ENCODE assay signal across 26 cellular contexts in the genomic region with DNA sequence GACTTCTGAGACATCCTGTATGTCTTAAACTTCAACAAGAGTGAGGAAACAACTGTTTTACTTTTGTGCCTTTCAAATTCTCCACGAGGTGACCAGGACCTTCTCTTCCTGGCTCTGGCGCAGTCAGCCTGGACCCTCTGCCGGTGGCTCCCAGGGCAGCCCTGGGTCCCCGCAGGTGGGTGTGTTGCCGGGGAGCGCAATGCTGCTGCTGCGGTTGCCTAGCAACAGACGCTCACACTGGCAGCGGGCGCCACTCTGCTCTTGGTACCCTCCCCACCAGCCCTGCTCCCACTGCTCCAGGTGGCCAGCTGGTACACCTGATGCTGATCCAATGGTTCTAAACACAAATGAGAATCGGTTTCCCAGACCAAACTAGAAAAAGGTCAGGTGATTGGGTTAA. TPM values are rescaled to one million over a fixed set of nuclear protein-coding genes. Genes with fewer than 3 reads are reported as not detected.
DNase-seq lines count a peak whose midpoint lies in the region; TF ChIP-seq lines count a peak whose summit lies in the region.
"Had no signal": no experiment of that assay in that cellular context is flagged by ENCODE, and none has a peak within 500 bp of the region (broad histone marks: within the 10 kb centered on the region; RNA-seq: fewer than 3 reads in every experiment).

No MANE protein-coding gene starts in this region.

- H3T11ph ChIP-seq in H9 (ENCODE audit: low read length), result no peak overlapping the region

- H3K36me3 Mint-ChIP-seq in H9 (ENCODE audit: insufficient read depth in 1 of 3, low read depth in 3 of 3) (peaks cover 0 to 3% (median 0%) of the 10 kb centered on the region in 3 experiments; a peak in 2 of 7 replicates), MCF 10A (ENCODE audit: insufficient read depth, unreplicated experiment) (no peaks in the 10 kb centered on the region)
- H3K36me3 Mint-ChIP-seq: CD8-positive, alpha-beta T cell; memory B cell had no signal

- no peak overlapping the region for H3K14ac ChIP-seq in H9 (ENCODE audit: insufficient read depth, low read length)

- no peak overlapping the region for H3K27ac ChIP-seq in H9 (ENCODE audit: insufficient read length, low read depth, low read length)
- H3K27ac ChIP-seq: cardiac muscle cell, PC-9, thyroid gland had no signal

- peaks cover 24 to 28% of the 10 kb centered on the region in 2 experiments for H3K4me1 Mint-ChIP-seq in H9
- H3K4me1 Mint-ChIP-seq in MCF 10A (ENCODE audit: insufficient read depth, unreplicated experiment), result no peaks in the 10 kb centered on the region

- no peaks in the 10 kb centered on the region for H3K4me1 ChIP-seq in H9 (ENCODE audit: insufficient read depth, low read length)

- no peak overlapping the region for H4K8ac ChIP-seq in H9 (replicated peaks; ENCODE audit: insufficient read length, low read depth, low read length)

- DNase-seq in DMS53 (lab: John Stamatoyannopoulos, UW) (peak; percentile 20), DMS53 treated with DMSO at 0.1 percent for 48 hours (lab: John Stamatoyannopoulos, UW; ENCODE audit: unreplicated experiment) (no peak), H9 (peak; percentile 58), NCI-H345 (lab: John Stamatoyannopoulos, UW) (peak; percentile 54), left kidney (ENCODE audit: low read depth, low spot score) (peak; percentile 57), SK-N-DZ (ENCODE audit: low spot score) (no peak), GM10266 (ENCODE audit: extremely low spot score) (no peak), MCF 10A (ENCODE audit: unreplicated experiment) (no peak)
- DNase-seq: 8988T; activated CD4-positive, alpha-beta T cell treated with anti-CD3 and anti-CD28 coated beads, Interleukin-2, amount 10 ng/mL, durations not matched to agents 24 days and 14 days; activated CD8-positive, alpha-beta memory T cell treated with anti-CD3 and anti-CD28 coated beads, Interleukin-2, amount 10 ng/mL, durations not matched to agents 7 days and 5 days; activated naive CD4-positive, alpha-beta T cell treated with anti-CD3 and anti-CD28 coated beads, Interleukin-2, amount 50 U/mL, for 16 hours; AML-193; CD8-positive, alpha-beta T cell; IMR-90; left cardiac atrium; NCI-H187 treated with DMSO at 0.1 percent for 48 hours; PC-9; SIG-M5; stimulated activated CD4-positive, alpha-beta T cell treated with anti-CD3 and anti-CD28 coated beads, Interleukin-4, amount 100 ng/mL, for 24 hours; stimulated activated naive CD8-positive, alpha-beta T cell treated with anti-CD3 and anti-CD28 coated beads, Interleukin-15, Interleukin-2, amounts not matched to agents 100 U/mL and 50 U/mL, for 24 hours had no signal

- no peak overlapping the region for H4K5ac ChIP-seq in H9 (ENCODE audit: insufficient read length, low read depth, low read length)

- H2AFZ ChIP-seq in H9 (ENCODE audit: low read length), result no peak overlapping the region
- H2AFZ ChIP-seq: PC-9 had no signal

- H3K27ac Mint-ChIP-seq in H9 (no peak overlapping the region), MCF 10A (ENCODE audit: low read depth, unreplicated experiment) (no peak overlapping the region)
- H3K27ac Mint-ChIP-seq: activated CD4-positive, alpha-beta T cell treated with anti-CD3 and anti-CD28 coated beads, Interleukin-2, amount 10 ng/mL, durations not matched to agents 24 days and 14 days; activated CD8-positive, alpha-beta memory T cell treated with anti-CD3 and anti-CD28 coated beads, Interleukin-2, amount 10 ng/mL, durations not matched to agents 7 days and 5 days; CD8-positive, alpha-beta T cell; dendritic cell treated with granulocyte-macrophage colony-stimulating factor and Interleukin-4, amounts not matched to agents 40 ng/mL and 50 ng/mL, for 4 days; memory B cell; T-helper 1 cell treated with Interleukin-12 subunit alpha and Interleukin-12 subunit beta and Interleukin-4 antibody, amounts not matched to agents 30 μg/mL and 1 μg/mL, for 36 hours had no signal

- BruUV-seq in MCF 10A (replicated peaks; lab: Mats Ljungman, UMichigan), result no TSS peak

- no peak overlapping the region for H2AK5ac ChIP-seq in H9 (ENCODE audit: insufficient read length, low read length)

- no peak overlapping the region for H2BK5ac ChIP-seq in H9 (ENCODE audit: insufficient read length, low read length)

- no peak overlapping the region for H2BK15ac ChIP-seq in H9 (ENCODE audit: low read depth, low read length)

- TF ChIP-seq CTCF in H9 (conservative IDR thresholded peaks at IDR 0.05) (no peak), GM10266 (IDR thresholded peaks at IDR 0.05; ENCODE audit: control insufficient read depth, insufficient read depth, low read depth, missing control alignments) (no peak), MCF 10A (IDR thresholded peaks at IDR 0.05; ENCODE audit: unreplicated experiment) (no peak)

- H3K4me2 ChIP-seq in H9 (ENCODE audit: insufficient read depth, insufficient read length, low read length), result no peak overlapping the region
- H3K4me2 ChIP-seq: PC-9 had no signal

- no peak overlapping the region for H3K4me3 Mint-ChIP-seq in H9
- H3K4me3 Mint-ChIP-seq in MCF 10A (ENCODE audit: unreplicated experiment), result no peak overlapping the region
- H3K4me3 Mint-ChIP-seq: activated CD4-positive, alpha-beta T cell treated with anti-CD3 and anti-CD28 coated beads, Interleukin-2, amount 10 ng/mL, durations not matched to agents 24 days and 14 days; activated CD8-positive, alpha-beta memory T cell treated with anti-CD3 and anti-CD28 coated beads, Interleukin-2, amount 10 ng/mL, durations not matched to agents 7 days and 5 days; CD8-positive, alpha-beta T cell; dendritic cell treated with granulocyte-macrophage colony-stimulating factor and Interleukin-4, amounts not matched to agents 40 ng/mL and 50 ng/mL, for 4 days; memory B cell; T-helper 1 cell treated with Interleukin-12 subunit alpha and Interleukin-12 subunit beta and Interleukin-4 antibody, amounts not matched to agents 30 μg/mL and 1 μg/mL, for 36 hours had no signal

- H3K9me3 Mint-ChIP-seq in H9 (peaks cover 2 to 7% of the 10 kb centered on the region in 2 experiments; a peak in 3 of 5 replicates), MCF 10A (ENCODE audit: unreplicated experiment) (no peaks in the 10 kb centered on the region)
- H3K9me3 Mint-ChIP-seq: activated CD4-positive, alpha-beta T cell treated with anti-CD3 and anti-CD28 coated beads, Interleukin-2, amount 10 ng/mL, durations not matched to agents 24 days and 14 days; CD8-positive, alpha-beta T cell; dendritic cell treated with granulocyte-macrophage colony-stimulating factor and Interleukin-4, amounts not matched to agents 40 ng/mL and 50 ng/mL, for 4 days; memory B cell; T-helper 1 cell treated with Interleukin-12 subunit alpha and Interleukin-12 subunit beta and Interleukin-4 antibody, amounts not matched to agents 30 μg/mL and 1 μg/mL, for 36 hours had no signal

- H3K56ac ChIP-seq in H9 (ENCODE audit: insufficient read length, low read depth, low read length), result no peak overlapping the region

- no peak overlapping the region for H3K9ac ChIP-seq in H9 (ENCODE audit: extremely low read depth, insufficient read length, low read length)

- CTCF ChIA-PET in MCF 10A (lab: Yijun Ruan, JAX), result no interaction called here

- H3K9me3 ChIP-seq in H9 (ENCODE audit: control insufficient read depth, low read depth, low read length), result no peaks in the 10 kb centered on the region
- H3K9me3 ChIP-seq: thyroid gland had no signal

- no peak overlapping the region for H3K18ac ChIP-seq in H9 (ENCODE audit: insufficient read length, low read depth, low read length)

- POLR2A ChIA-PET in MCF 10A (lab: Yijun Ruan, JAX), result interaction anchor here (0.6 kb wide), 1 partner anchor 116 kb away, joined by 3 read pairs; no protein-coding TSS in a partner anchor

- no peak overlapping the region for H3K4ac ChIP-seq in H9 (ENCODE audit: low read depth, low read length)

- no peaks in the 10 kb centered on the region; the same call in 1 of the 2 replicates for H3K27me3 ChIP-seq in H9 (ENCODE audit: insufficient read depth, low read length)
- H3K27me3 ChIP-seq: thyroid gland had no signal

- H3K23me2 ChIP-seq in H9 (ENCODE audit: insufficient read length, low read depth, low read length, poor library complexity, severe bottlenecking), result peaks cover 10% of the 10 kb centered on the region

- H3K27me3 Mint-ChIP-seq in H9 (ENCODE audit: low read depth), result peaks cover 23% of the 10 kb centered on the region
- peaks cover 42% of the 10 kb centered on the region for H3K27me3 Mint-ChIP-seq in MCF 10A (ENCODE audit: insufficient read depth, unreplicated experiment)

- H2BK12ac ChIP-seq in H9 (ENCODE audit: insufficient read length, low read depth, low read length), result no peak overlapping the region

- no peak overlapping the region for H2BK120ac ChIP-seq in H9 (ENCODE audit: low read depth, low read length, poor library complexity, severe bottlenecking)

- H4K20me1 ChIP-seq in H9 (ENCODE audit: control insufficient read depth, insufficient read depth, insufficient read length), result peaks cover 2% of the 10 kb centered on the region

- H3K23ac ChIP-seq in H9 (ENCODE audit: insufficient read length, low read depth, low read length), result no peak overlapping the region

- H2BK20ac ChIP-seq in H9 (ENCODE audit: low read depth, low read length, poor library complexity, severe bottlenecking), result no peak overlapping the region

- intact Hi-C loops in MCF 10A (cut with micrococcal nuclease), result no loop called here

- H4K91ac ChIP-seq in H9 (ENCODE audit: insufficient read length, low read depth, low read length), result no peak overlapping the region

- no peaks in the 10 kb centered on the region for H3K79me1 ChIP-seq in H9 (ENCODE audit: insufficient read depth, low read depth, low read length, poor library complexity, severe bottlenecking)

- H3K79me2 ChIP-seq in H9 (ENCODE audit: insufficient read depth, low read length), result no peaks in the 10 kb centered on the region

- no CpG with 5 or more reads among the region's 11 CpGs for WGBS in H9 (ENCODE audit: extremely low coverage, insufficient read length, low lambda C conversion rate)

RNA-seq across cellular contexts. Expression of gene GNAL, which starts 58.7 kb away (rescaled TPM):
- total RNA-seq in H9 (2021) (23.8 and 24.0 TPM in 2 replicates), MCF 10A (2022) (1.6 and 2.3 TPM in 2 replicates)
- polyA plus RNA-seq in SK-N-DZ (2014; cell fraction: cytosol; rRNA removed), result 0.06 TPM in 1 of 2 replicates, not detected in the other
- polyA plus RNA-seq in SK-N-DZ (2014; cell fraction: nucleus; rRNA removed), result not detected in 2 replicates

Comparison
In these comparisons a context has a peak if more than half of its experiments do, and no peak if none do; other contexts are left out.
1. DNase-seq: peak in DMS53 (single experiment), H9 (single experiment), NCI-H345 (single experiment) and left kidney (single experiment); none in DMS53 treated with DMSO at 0.1 percent for 48 hours (single experiment), SK-N-DZ (single experiment), GM10266 (single experiment) and MCF 10A (single experiment).